In genomic region chr11:19992998-19993397, GRCh38 we compare ENCODE assay signal across 8 cellular contexts.
"Had no signal": no experiment of that assay in that cellular context is flagged by ENCODE, and none has a peak within 500 bp of the region (broad histone marks: within the 10 kb centered on the region; RNA-seq: fewer than 3 reads in every experiment).

No MANE protein-coding gene starts in this region.

- H3K36me3 Mint-ChIP-seq: IgD-negative memory B cell had no signal

- H3K9me3 ChIP-seq: HAP-1 had no signal

- H3K4me1 Mint-ChIP-seq: IgD-negative memory B cell had no signal

- H3K27ac ChIP-seq: GM23248 had no signal

- H2AFZ ChIP-seq: GM23248 had no signal

- H3K4me1 ChIP-seq: HAP-1 had no signal

- H3K4me3 Mint-ChIP-seq: IgD-negative memory B cell had no signal

- H3K4me3 ChIP-seq: GM23248, HAP-1 had no signal

- H3K27ac Mint-ChIP-seq: IgD-negative memory B cell had no signal

- H3K36me3 ChIP-seq: HAP-1 had no signal

- FAIRE-seq: HTR-8/SVneo had no signal

- DNase-seq: GM23248, GOT3, H7, KG1 had no signal

- ATAC-seq: HCT116 had no signal
